ENCODE assay signal across 1 cellular context in the genomic region with DNA sequence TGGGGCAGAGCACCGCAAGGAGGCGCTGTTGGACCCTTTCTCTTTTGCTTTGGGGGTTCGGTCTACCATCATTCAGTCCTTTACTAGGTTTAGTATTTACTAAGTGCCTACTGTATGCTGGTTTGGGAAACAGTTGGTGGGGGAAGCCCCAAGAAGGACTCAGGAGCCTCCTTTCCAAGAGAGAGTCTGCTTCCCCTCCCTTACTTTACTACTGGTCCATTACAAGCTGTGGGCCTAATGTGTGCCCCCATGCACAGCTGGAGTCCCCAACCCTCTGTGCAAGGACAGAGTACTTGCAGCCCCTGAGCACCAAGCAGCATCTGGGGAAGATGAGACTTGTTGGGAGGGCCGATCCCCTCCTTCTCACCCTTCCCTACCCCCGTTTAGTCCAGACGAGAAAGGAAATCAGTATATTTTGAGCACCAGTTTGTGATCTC.
TF ChIP-seq lines count a peak whose summit lies in the region.

No MANE protein-coding gene starts in this region.

TF ChIP-seq in GM23338, 12 proteins besides CTCF, POLR2A, EP300 and RAD21:
- TF ChIP-seq, protein P1, sequence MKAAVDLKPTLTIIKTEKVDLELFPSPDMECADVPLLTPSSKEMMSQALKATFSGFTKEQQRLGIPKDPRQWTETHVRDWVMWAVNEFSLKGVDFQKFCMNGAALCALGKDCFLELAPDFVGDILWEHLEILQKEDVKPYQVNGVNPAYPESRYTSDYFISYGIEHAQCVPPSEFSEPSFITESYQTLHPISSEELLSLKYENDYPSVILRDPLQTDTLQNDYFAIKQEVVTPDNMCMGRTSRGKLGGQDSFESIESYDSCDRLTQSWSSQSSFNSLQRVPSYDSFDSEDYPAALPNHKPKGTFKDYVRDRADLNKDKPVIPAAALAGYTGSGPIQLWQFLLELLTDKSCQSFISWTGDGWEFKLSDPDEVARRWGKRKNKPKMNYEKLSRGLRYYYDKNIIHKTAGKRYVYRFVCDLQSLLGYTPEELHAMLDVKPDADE (IDR thresholded peaks at IDR 0.05), result no peak
- TF ChIP-seq, protein P2, sequence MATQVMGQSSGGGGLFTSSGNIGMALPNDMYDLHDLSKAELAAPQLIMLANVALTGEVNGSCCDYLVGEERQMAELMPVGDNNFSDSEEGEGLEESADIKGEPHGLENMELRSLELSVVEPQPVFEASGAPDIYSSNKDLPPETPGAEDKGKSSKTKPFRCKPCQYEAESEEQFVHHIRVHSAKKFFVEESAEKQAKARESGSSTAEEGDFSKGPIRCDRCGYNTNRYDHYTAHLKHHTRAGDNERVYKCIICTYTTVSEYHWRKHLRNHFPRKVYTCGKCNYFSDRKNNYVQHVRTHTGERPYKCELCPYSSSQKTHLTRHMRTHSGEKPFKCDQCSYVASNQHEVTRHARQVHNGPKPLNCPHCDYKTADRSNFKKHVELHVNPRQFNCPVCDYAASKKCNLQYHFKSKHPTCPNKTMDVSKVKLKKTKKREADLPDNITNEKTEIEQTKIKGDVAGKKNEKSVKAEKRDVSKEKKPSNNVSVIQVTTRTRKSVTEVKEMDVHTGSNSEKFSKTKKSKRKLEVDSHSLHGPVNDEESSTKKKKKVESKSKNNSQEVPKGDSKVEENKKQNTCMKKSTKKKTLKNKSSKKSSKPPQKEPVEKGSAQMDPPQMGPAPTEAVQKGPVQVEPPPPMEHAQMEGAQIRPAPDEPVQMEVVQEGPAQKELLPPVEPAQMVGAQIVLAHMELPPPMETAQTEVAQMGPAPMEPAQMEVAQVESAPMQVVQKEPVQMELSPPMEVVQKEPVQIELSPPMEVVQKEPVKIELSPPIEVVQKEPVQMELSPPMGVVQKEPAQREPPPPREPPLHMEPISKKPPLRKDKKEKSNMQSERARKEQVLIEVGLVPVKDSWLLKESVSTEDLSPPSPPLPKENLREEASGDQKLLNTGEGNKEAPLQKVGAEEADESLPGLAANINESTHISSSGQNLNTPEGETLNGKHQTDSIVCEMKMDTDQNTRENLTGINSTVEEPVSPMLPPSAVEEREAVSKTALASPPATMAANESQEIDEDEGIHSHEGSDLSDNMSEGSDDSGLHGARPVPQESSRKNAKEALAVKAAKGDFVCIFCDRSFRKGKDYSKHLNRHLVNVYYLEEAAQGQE (IDR thresholded peaks at IDR 0.05; ENCODE audit: unreplicated experiment), result no peak
- TF ChIP-seq EZH2 (IDR thresholded peaks at IDR 0.05; ENCODE audit: low read depth, unreplicated experiment), result no peak
TF ChIP-seq in GM23338: peak in this region for 0.
